34 cellular contexts compared by ENCODE assay signal in the genomic region with DNA sequence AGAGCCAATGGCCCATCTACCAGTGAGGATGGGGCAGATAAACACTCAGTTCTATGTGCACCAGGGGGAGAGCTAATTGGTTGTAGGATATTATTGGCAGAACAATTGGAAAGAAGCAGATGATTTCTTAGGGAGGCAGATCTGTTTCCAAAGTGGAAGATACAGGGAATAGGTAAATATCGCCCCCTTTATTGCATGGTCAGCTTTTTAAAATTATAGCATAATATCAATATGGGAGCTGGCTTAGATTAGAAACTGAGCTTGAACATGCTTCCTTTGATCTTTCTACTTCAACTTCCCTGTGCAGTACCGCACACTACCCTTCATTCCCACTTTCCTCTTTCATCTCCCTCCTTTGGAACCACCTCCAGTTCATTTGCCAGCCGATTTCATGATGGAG.
DNase-seq lines count a peak whose midpoint lies in the region; ATAC-seq, FAIRE-seq and TF ChIP-seq lines count a peak whose summit lies in the region.
"Had no signal": no experiment of that assay in that cellular context is flagged by ENCODE, and none has a peak within 500 bp of the region (broad histone marks: within the 10 kb centered on the region; RNA-seq: fewer than 3 reads in every experiment).

No MANE protein-coding gene starts in this region.

- no peak overlapping the region for H2BK120ac ChIP-seq in IMR-90 (ENCODE audit: low read depth, low read length)

- no peak overlapping the region for H3K4ac ChIP-seq in IMR-90 (ENCODE audit: low read depth, low read length)

- no peak overlapping the region for H3K4me2 ChIP-seq in HepG2 (ENCODE audit: low read depth, low read length)
- no peak overlapping the region for H3K4me2 ChIP-seq in A549
- H3K4me2 ChIP-seq in IMR-90 (ENCODE audit: low read depth, low read length): no peak overlapping the region
- no peak overlapping the region for H3K4me2 ChIP-seq in K562 (ENCODE audit: insufficient read depth, low read length)
- H3K4me2 ChIP-seq: BLaER1; BLaER1 treated with 17β-estradiol and CSF1 and Interleukin-3, amounts not matched to agents 10 nM and 100 nM had no signal

- TF ChIP-seq RAD21 in HepG2 (CRISPR knock-in tag; IDR thresholded peaks at IDR 0.05) (no peak), A549 (conservative IDR thresholded peaks at IDR 0.05 in 1 of 2, IDR thresholded peaks at IDR 0.05 in 1 of 2) (no peak), IMR-90 (IDR thresholded peaks at IDR 0.05; ENCODE audit: low read length) (no peak), K562 (CRISPR knock-in tag; conservative IDR thresholded peaks at IDR 0.05 in 1 of 2, IDR thresholded peaks at IDR 0.05 in 1 of 2) (no peak)

- intact Hi-C loops in HepG2 (cut with micrococcal nuclease; ENCODE audit: unreplicated experiment): no loop called here
- intact Hi-C loops in right lobe of liver (cut with DNase I): no loop called here
- intact Hi-C loops in IMR-90 (cut with micrococcal nuclease): no loop called here
- intact Hi-C loops in K562 (cut with micrococcal nuclease): no loop called here

- FAIRE-seq in HepG2 (lab: Jason Lieb, UNC) (no peak), A549 (lab: Jason Lieb, UNC) (no peak), K562 (lab: Jason Lieb, UNC) (no peak)
- FAIRE-seq: A204.1, D721Med had no signal

- H3K36me3 ChIP-seq in HepG2 (replicated peaks in 1 of 2; ENCODE audit: control insufficient read depth in 1 of 2, insufficient read depth in 2 of 2, low read length in 2 of 2) (no peaks in the 10 kb centered on the region), right lobe of liver (no peaks in the 10 kb centered on the region), IMR-90 (ENCODE audit: control insufficient read depth, insufficient read depth, low read length) (no peaks in the 10 kb centered on the region), K562 (ENCODE audit: control insufficient read depth, insufficient read depth, low read length) (no peaks in the 10 kb centered on the region)
- H3K36me3 ChIP-seq: BE2C; BLaER1; BLaER1 treated with 17β-estradiol and CSF1 and Interleukin-3, amounts not matched to agents 10 nM and 100 nM had no signal

- H4K91ac ChIP-seq in IMR-90 (ENCODE audit: insufficient read depth, low read depth, low read length): no peak overlapping the region

- H3K27ac ChIP-seq in HepG2 (ENCODE audit: extremely low read length, insufficient read depth, low read length): no peak overlapping the region
- no peak overlapping the region for H3K27ac ChIP-seq in right lobe of liver
- no peak overlapping the region for H3K27ac ChIP-seq in A549
- H3K27ac ChIP-seq in IMR-90 (ENCODE audit: insufficient read depth, low read length): no peak overlapping the region
- no peak overlapping the region for H3K27ac ChIP-seq in K562 (ENCODE audit: extremely low read depth, low read depth, low read length)
- H3K27ac ChIP-seq: 22Rv1; BLaER1; BLaER1 treated with 17β-estradiol and CSF1 and Interleukin-3, amounts not matched to agents 10 nM and 100 nM; C4-2B had no signal

- in situ Hi-C loops in HepG2 (cut with HindIII; ENCODE audit: extremely low pct_ligation_motif_present, low pct_unique_long_range_greater_than_20kb) (no loop called here), IMR-90 (cut with MboI; ENCODE audit: low sequenced_read_pairs) (no loop called here), K562 (cut with MboI) (no loop called here)

- no peak overlapping the region for H2BK5ac ChIP-seq in IMR-90 (ENCODE audit: low read depth, low read length, poor library complexity, severe bottlenecking)

- no peak overlapping the region for H4K5ac ChIP-seq in IMR-90 (ENCODE audit: low read depth, low read length)

- TF ChIP-seq CTCF in HepG2 (CRISPR knock-in tag; IDR thresholded peaks at IDR 0.05) (no peak), right lobe of liver (IDR thresholded peaks at IDR 0.05) (no peak), A549 (IDR thresholded peaks at IDR 0.05) (no peak), IMR-90 (conservative IDR thresholded peaks at IDR 0.05; ENCODE audit: low read depth, low read length) (no peak), K562 (IDR thresholded peaks at IDR 0.05 in 2 of 3, conservative IDR thresholded peaks at IDR 0.05 in 1 of 3; ENCODE audit: insufficient read depth in 2 of 3, low read depth in 1 of 3, low read length in 3 of 3) (no peak), GM10248 (IDR thresholded peaks at IDR 0.05; ENCODE audit: control extremely low read depth, extremely low read depth, low read depth, missing control alignments) (no peak)

- no peak for ATAC-seq in HepG2
- ATAC-seq in right lobe of liver: no peak
- no peak for ATAC-seq in A549
- ATAC-seq in IMR-90 (ENCODE audit: low read depth): no peak
- ATAC-seq in K562: no peak
- no peak for ATAC-seq in GM21786 (IDR thresholded peaks at IDR 0.05; ENCODE audit: unreplicated experiment)
- ATAC-seq: CD8-positive, alpha-beta T cell had no signal

- H3K18ac ChIP-seq in IMR-90 (ENCODE audit: low read depth, low read length): no peak overlapping the region

- H3K79me1 ChIP-seq in IMR-90 (ENCODE audit: low read depth in 1 of 2, low read length in 2 of 2): no peaks in the 10 kb centered on the region

- BruUV-seq in HepG2 (replicated peaks; lab: Mats Ljungman, UMichigan): no TSS peak
- BruUV-seq in IMR-90 (replicated peaks; lab: Mats Ljungman, UMichigan): no TSS peak
- BruUV-seq in K562 (replicated peaks; lab: Mats Ljungman, UMichigan): no TSS peak

- dilution Hi-C loops in IMR-90 (cut with HindIII; ENCODE audit: low sequenced_read_pairs, unreplicated experiment): no loop called here

- H2BK15ac ChIP-seq in IMR-90 (ENCODE audit: low read depth, low read length): no peak overlapping the region

- H2AFZ ChIP-seq in HepG2 (ENCODE audit: low read length): no peak overlapping the region
- no peak overlapping the region for H2AFZ ChIP-seq in IMR-90 (replicated peaks; ENCODE audit: low read length, poor library complexity)
- no peak overlapping the region for H2AFZ ChIP-seq in K562 (ENCODE audit: low read depth, low read length)

- H3K9ac ChIP-seq in HepG2 (ENCODE audit: insufficient read depth, low read depth, low read length) (no peak overlapping the region), IMR-90 (ENCODE audit: low read depth, low read length) (no peak overlapping the region), K562 (ENCODE audit: insufficient read depth in 1 of 2, low read depth in 2 of 2, low read length in 2 of 2) (no peak overlapping the region)
- H3K9ac ChIP-seq: BLaER1; BLaER1 treated with 17β-estradiol and CSF1 and Interleukin-3, amounts not matched to agents 10 nM and 100 nM had no signal

- TF ChIP-seq EP300 in HepG2 (IDR thresholded peaks at IDR 0.05; ENCODE audit: low read depth in 2 of 2, low read length in 2 of 2) (no peak), HepG2 (CRISPR knock-in tag; IDR thresholded peaks at IDR 0.05; ENCODE audit: borderline replicate concordance) (no peak), A549 (IDR thresholded peaks at IDR 0.05) (no peak), K562 (IDR thresholded peaks at IDR 0.05; ENCODE audit: low read length) (no peak)

- TF ChIP-seq POLR2A in HepG2 (IDR thresholded peaks at IDR 0.05; ENCODE audit: insufficient read depth in 1 of 2, low read depth in 2 of 2, low read length in 2 of 2) (no peak), right lobe of liver (IDR thresholded peaks at IDR 0.05) (no peak), A549 (IDR thresholded peaks at IDR 0.05; ENCODE audit: low read length) (no peak), IMR-90 (IDR thresholded peaks at IDR 0.05; ENCODE audit: low read depth, low read length) (no peak), K562 (conservative IDR thresholded peaks at IDR 0.05) (no peak)

- DNase-seq in HepG2 (ENCODE audit: low spot score) (no peak), right lobe of liver (no peak), A549 (ENCODE audit: low read depth in 1 of 2, low spot score in 1 of 2) (no peak), IMR-90 (no peak), K562 (ENCODE audit: extremely low read depth in 1 of 4, low spot score in 3 of 4) (no peak), GM10248 (ENCODE audit: extremely low spot score) (no peak), mesenteric fat pad (ENCODE audit: low spot score) (no peak)
- DNase-seq: 8988T; ACHN; AML-193; BE2C; C1 segment of cervical spinal cord; Caco-2; Calu3; CD4-positive, alpha-beta memory T cell; CD4-positive, alpha-beta T cell; CD4-positive, CD25-positive, alpha-beta regulatory T cell; CD8-positive, alpha-beta memory T cell; CD8-positive, alpha-beta T cell; COR-L47; DMS 273 treated with DMSO at 0.1 percent for 48 hours; DMS153; DMS53; DMS79; DMS79 treated with DMSO at 0.1 percent for 48 hours; DND-41; EL had no signal

- H2AK5ac ChIP-seq in IMR-90 (ENCODE audit: low read depth, low read length): no peak overlapping the region

- CTCF ChIA-PET in HepG2 (lab: Yijun Ruan, JAX; ENCODE audit: low intra/inter-chr PET ratio, low total read pairs): no interaction called here
- CTCF ChIA-PET in A549 (lab: Yijun Ruan, JAX): no interaction called here
- CTCF ChIA-PET in IMR-90 (lab: Yijun Ruan, JAX): no interaction called here
- CTCF ChIA-PET in K562 (lab: Yijun Ruan, JAX; ENCODE audit: low intra/inter-chr PET ratio): no interaction called here
- CTCF ChIA-PET in GM10248 (lab: Yijun Ruan, JAX): no interaction called here

- H3K4me3 ChIP-seq in HepG2 (replicated peaks in 1 of 3; ENCODE audit: insufficient read depth in 1 of 3, low read depth in 2 of 3, low read length in 3 of 3): no peak overlapping the region
- no peak overlapping the region for H3K4me3 ChIP-seq in right lobe of liver
- no peak overlapping the region for H3K4me3 ChIP-seq in A549
- no peak overlapping the region for H3K4me3 ChIP-seq in IMR-90 (ENCODE audit: insufficient read depth, low read depth, low read length)
- no peak overlapping the region for H3K4me3 ChIP-seq in K562
- H3K4me3 ChIP-seq: BLaER1; BLaER1 treated with 17β-estradiol and CSF1 and Interleukin-3, amounts not matched to agents 10 nM and 100 nM had no signal

- no peak overlapping the region for H3K56ac ChIP-seq in IMR-90 (ENCODE audit: extremely low read depth, insufficient read depth, low read length)

- WGBS in HepG2 (ENCODE audit: low lambda C conversion rate): 50% methylated on average over 3 of the region's 3 CpGs
- WGBS in right lobe of liver (ENCODE audit: insufficient coverage, low coverage, low lambda C conversion rate, missing lambda C conversion rate): 90% methylated on average over 3 of the region's 3 CpGs
- WGBS in A549 (ENCODE audit: missing lambda C conversion rate): 33% methylated on average over 3 of the region's 3 CpGs
- 20% methylated on average over 2 of the region's 3 CpGs; no CpG with 5 or more reads in 1 of the 2 experiments for WGBS in IMR-90 (ENCODE audit: extremely low coverage in 2 of 2, insufficient read length in 1 of 2), 2 experiments
- 2% methylated on average over 3 of the region's 3 CpGs for WGBS in K562 (ENCODE audit: insufficient coverage, low coverage, missing lambda C conversion rate)

- H3K14ac ChIP-seq in IMR-90 (replicated peaks; ENCODE audit: low read depth, low read length): no peak overlapping the region

- no peak overlapping the region for H2AK9ac ChIP-seq in IMR-90 (replicated peaks; ENCODE audit: low read depth, low read length, poor library complexity)

- H3K4me1 ChIP-seq in HepG2 (ENCODE audit: insufficient read depth, low read length) (no peaks in the 10 kb centered on the region), right lobe of liver (no peaks in the 10 kb centered on the region), A549 (no peaks in the 10 kb centered on the region), IMR-90 (ENCODE audit: control insufficient read depth, insufficient read depth, low read length) (no peaks in the 10 kb centered on the region), K562 (replicated peaks in 1 of 2; ENCODE audit: control insufficient read depth in 2 of 2, insufficient read depth in 2 of 2, low read length in 2 of 2) (no peaks in the 10 kb centered on the region)
- H3K4me1 ChIP-seq: BE2C; BLaER1; BLaER1 treated with 17β-estradiol and CSF1 and Interleukin-3, amounts not matched to agents 10 nM and 100 nM; Caco-2 had no signal

- POLR2A ChIA-PET in HepG2 (lab: Yijun Ruan, JAX) (no interaction called here), A549 (lab: Yijun Ruan, JAX) (no interaction called here), IMR-90 (lab: Charles Lee; ENCODE audit: unreplicated experiment) (no interaction called here), K562 (lab: Yijun Ruan, JAX) (no interaction called here), GM10248 (lab: Yijun Ruan, JAX) (no interaction called here)

- H3K9me1 ChIP-seq in IMR-90 (ENCODE audit: insufficient read depth, low read length) (no peaks in the 10 kb centered on the region), K562 (ENCODE audit: control insufficient read depth, insufficient read depth, low read length) (no peaks in the 10 kb centered on the region)

- H3K9me3 ChIP-seq in HepG2 (ENCODE audit: low read length) (no peaks in the 10 kb centered on the region), right lobe of liver (no peaks in the 10 kb centered on the region), A549 (no peaks in the 10 kb centered on the region), IMR-90 (ENCODE audit: control insufficient read depth, insufficient read depth, low read length) (peaks cover 3% of the 10 kb centered on the region; the same call in 1 of the 2 replicates), K562 (replicated peaks; ENCODE audit: control insufficient read depth, insufficient read depth, low read depth, low read length) (no peaks in the 10 kb centered on the region)
- H3K9me3 ChIP-seq: BE2C; BLaER1; BLaER1 treated with 17β-estradiol and CSF1 and Interleukin-3, amounts not matched to agents 10 nM and 100 nM; Caco-2 had no signal

- H4K20me1 ChIP-seq in HepG2 (ENCODE audit: insufficient read depth, low read length) (no peaks in the 10 kb centered on the region), IMR-90 (ENCODE audit: insufficient read depth, low read length) (no peaks in the 10 kb centered on the region), K562 (replicated peaks; ENCODE audit: control insufficient read depth, insufficient read depth, low read length) (no peaks in the 10 kb centered on the region)
- H4K20me1 ChIP-seq: BLaER1; BLaER1 treated with 17β-estradiol and CSF1 and Interleukin-3, amounts not matched to agents 10 nM and 100 nM had no signal

- no peaks in the 10 kb centered on the region for H3K79me2 ChIP-seq in HepG2 (ENCODE audit: insufficient read depth, low read length)
- no peaks in the 10 kb centered on the region for H3K79me2 ChIP-seq in K562 (ENCODE audit: control insufficient read depth, insufficient read depth, low read length)

- H2BK20ac ChIP-seq in IMR-90 (ENCODE audit: low read depth, low read length): no peak overlapping the region

- H3K23ac ChIP-seq in IMR-90 (ENCODE audit: low read depth, low read length): no peak overlapping the region

- H3K27me3 ChIP-seq in HepG2 (ENCODE audit: control insufficient read depth in 1 of 2, insufficient read depth in 2 of 2, low read length in 2 of 2) (0 out of 5 replicates have a peak, but pooled peaks cover 0 to 2% of the 10 kb centered on the region in 2 experiments), right lobe of liver (no peaks in the 10 kb centered on the region), IMR-90 (ENCODE audit: control insufficient read depth, insufficient read depth, low read length) (no peaks in the 10 kb centered on the region), K562 (ENCODE audit: control insufficient read depth in 2 of 2, insufficient read depth in 2 of 2, low read length in 2 of 2) (peaks cover 17 to 26% of the 10 kb centered on the region in 2 experiments)
- H3K27me3 ChIP-seq: BE2C; BLaER1; BLaER1 treated with 17β-estradiol and CSF1 and Interleukin-3, amounts not matched to agents 10 nM and 100 nM had no signal

- no peak overlapping the region for H4K8ac ChIP-seq in IMR-90 (ENCODE audit: low read depth in 2 of 2, low read length in 2 of 2)
